Comparison of ENCODE assay signal across 17 cellular contexts in genomic region chrX:11739796-11740195, GRCh38.
DNase-seq lines count a peak whose midpoint lies in the region; ATAC-seq lines count a peak whose summit lies in the region.
"Had no signal": no experiment of that assay in that cellular context is flagged by ENCODE, and none has a peak within 500 bp of the region (broad histone marks: within the 10 kb centered on the region; RNA-seq: fewer than 3 reads in every experiment).

No MANE protein-coding gene starts in this region.

- peak; percentile 54 for ATAC-seq in GM18873 (IDR thresholded peaks at IDR 0.05; ENCODE audit: low FRiP score, unreplicated experiment)
- peak; percentile 55 for ATAC-seq in GM21723 (IDR thresholded peaks at IDR 0.05; ENCODE audit: unreplicated experiment)
- peak; percentile 42 for ATAC-seq in HG03108 (IDR thresholded peaks at IDR 0.05; ENCODE audit: unreplicated experiment)
- ATAC-seq: activated naive CD4-positive, alpha-beta T cell treated with anti-CD3 and anti-CD28 coated beads, Interleukin-2, amount 50 U/mL, for 72 hours; activated T-cell treated with anti-CD3 and anti-CD28 coated beads, Interleukin-2, amount 50 U/mL, for 4 hours had no signal

- DNase-seq in retina (no peak), DMS53 treated with DMSO at 0.1 percent for 48 hours (lab: John Stamatoyannopoulos, UW; ENCODE audit: unreplicated experiment) (no peak), cortex of kidney (lab: John Stamatoyannopoulos, UW) (no peak), GDM1 (lab: John Stamatoyannopoulos, UW) (no peak)
- DNase-seq: activated CD4-positive, alpha-beta T cell treated with anti-CD3 and anti-CD28 coated beads, Interleukin-2, amount 10 ng/mL, durations not matched to agents 7 days and 5 days; activated T-cell treated with anti-CD3 and anti-CD28 coated beads, Interleukin-2, amount 50 U/mL, for 4 hours; brain microvascular endothelial cell; DMS 273 treated with DMSO at 0.1 percent for 48 hours; dorsolateral prefrontal cortex; erythroblast; Karpas-422; NCI-H1105 treated with DMSO at 0.1 percent for 48 hours; thyroid gland had no signal
